In genomic region chr10:30359373-30360206, GRCh38 we compare ENCODE assay signal across 8 cellular contexts. TPM values are rescaled to one million over a fixed set of nuclear protein-coding genes. Genes with fewer than 3 reads are reported as not detected.
DNase-seq lines count a peak whose midpoint lies in the region; ATAC-seq and TF ChIP-seq lines count a peak whose summit lies in the region.

No MANE protein-coding gene starts in this region.

- no peak overlapping the region for H3K27ac ChIP-seq in PC-3 (ENCODE audit: low read length)
- H3K27ac ChIP-seq in neuronal stem cell (replicated peaks; ENCODE audit: low read length): no peak overlapping the region
- no peak overlapping the region for H3K27ac ChIP-seq in upper lobe of left lung

- ATAC-seq in GM18867 (IDR thresholded peaks at IDR 0.05; ENCODE audit: unreplicated experiment): peak; percentile 96
- ATAC-seq in HG03159 (IDR thresholded peaks at IDR 0.05; ENCODE audit: unreplicated experiment): peak; percentile 95
- ATAC-seq in PC-3: peak; percentile 70
- ATAC-seq in activated T-cell treated with anti-CD3 and anti-CD28 coated beads, Interleukin-2, amount 50 U/mL, for 4 hours: peak; percentile 87 to 93
- peak; percentile 71 to 83 for ATAC-seq in upper lobe of left lung (ENCODE audit: low FRiP score in 2 of 2)

- peaks cover 12% of the 10 kb centered on the region for H3K27me3 Mint-ChIP-seq in activated T-cell treated with anti-CD3 and anti-CD28 coated beads, Interleukin-2, amount 50 U/mL, for 4 hours (ENCODE audit: low read depth)

- H3K9me3 Mint-ChIP-seq in activated T-cell treated with anti-CD3 and anti-CD28 coated beads, Interleukin-2, amount 50 U/mL, for 4 hours: no peaks in the 10 kb centered on the region

- H3K9me3 ChIP-seq in PC-3 (ENCODE audit: low read length) (no peaks in the 10 kb centered on the region), neuronal stem cell (replicated peaks in 1 of 2; ENCODE audit: control insufficient read depth in 2 of 2, insufficient read depth in 1 of 2, low read depth in 1 of 2, low read length in 2 of 2) (no peaks in the 10 kb centered on the region), upper lobe of left lung (no peaks in the 10 kb centered on the region)

- H2BK5ac ChIP-seq in neuronal stem cell (ENCODE audit: low read length): no peak overlapping the region

- H2BK12ac ChIP-seq in neuronal stem cell (ENCODE audit: low read length): no peak overlapping the region

- H3F3A ChIP-seq in PC-3 (ENCODE audit: low read length, unreplicated experiment): no peaks in the 10 kb centered on the region

- H3K79me1 ChIP-seq in neuronal stem cell (ENCODE audit: low read depth, low read length): peaks cover 1% of the 10 kb centered on the region

- no peak for TF ChIP-seq POLR2A in upper lobe of left lung (IDR thresholded peaks at IDR 0.05)

- POLR2A ChIA-PET in PC-3 (lab: Charles Lee; ENCODE audit: unreplicated experiment): interaction anchor here (0.7 kb wide), 1 partner anchor 19 kb away, joined by 3 read pairs; no protein-coding TSS in a partner anchor

- H3K4me1 ChIP-seq in PC-3 (ENCODE audit: insufficient read depth, low read length) (peaks cover 4% of the 10 kb centered on the region), neuronal stem cell (ENCODE audit: control insufficient read depth in 2 of 2, insufficient read depth in 1 of 2, low read depth in 1 of 2, low read length in 2 of 2) (peaks cover 4 to 6% of the 10 kb centered on the region in 2 donors), upper lobe of left lung (peaks cover 5 to 8% (median 6%) of the 10 kb centered on the region in 4 donors)

- H3K18ac ChIP-seq in neuronal stem cell (ENCODE audit: low read length): peak overlapping the region; percentile 65

- H3K36me3 Mint-ChIP-seq in activated T-cell treated with anti-CD3 and anti-CD28 coated beads, Interleukin-2, amount 50 U/mL, for 4 hours (ENCODE audit: insufficient read depth): no peaks in the 10 kb centered on the region

- WGBS in neuronal stem cell (ENCODE audit: extremely low coverage in 2 of 2, insufficient read length in 2 of 2, insufficient replicate concordance in 1 of 2), 2 donors: no CpG with 5 or more reads among the region's 8 CpGs
- 46 to 56% methylated on average over 8 of the region's 8 CpGs for WGBS in upper lobe of left lung, 2 donors

- H3K4me3 Mint-ChIP-seq in activated T-cell treated with anti-CD3 and anti-CD28 coated beads, Interleukin-2, amount 50 U/mL, for 4 hours: no peak overlapping the region

- no peaks in the 10 kb centered on the region for H3K36me3 ChIP-seq in PC-3 (ENCODE audit: low read depth, low read length)
- no peaks in the 10 kb centered on the region for H3K36me3 ChIP-seq in neuronal stem cell (replicated peaks in 1 of 2; ENCODE audit: control insufficient read depth in 2 of 2, insufficient read depth in 2 of 2, low read length in 2 of 2)
- H3K36me3 ChIP-seq in upper lobe of left lung: no peaks in the 10 kb centered on the region

- H3K4ac ChIP-seq in neuronal stem cell (ENCODE audit: low read length): no peak overlapping the region

- BruUV-seq in PC-3 (replicated peaks; lab: Mats Ljungman, UMichigan): no TSS peak

- peak overlapping the region; percentile 81 for H3K23ac ChIP-seq in neuronal stem cell (ENCODE audit: low read depth, low read length, poor library complexity)

- no peak for TF ChIP-seq EP300 in upper lobe of left lung (IDR thresholded peaks at IDR 0.05)

- no peaks in the 10 kb centered on the region for H3K79me2 ChIP-seq in PC-3 (ENCODE audit: low read length)

- H4K8ac ChIP-seq in neuronal stem cell (ENCODE audit: low read depth, low read length): no peak overlapping the region

- intact Hi-C loops in PC-3 (cut with micrococcal nuclease): no loop called here

- no peak overlapping the region for H4K91ac ChIP-seq in neuronal stem cell (ENCODE audit: low read depth, low read length, poor library complexity)

- no peak overlapping the region for H3K4me2 ChIP-seq in PC-3 (ENCODE audit: low read length)
- H3K4me2 ChIP-seq in neuronal stem cell (ENCODE audit: insufficient read depth, low read length, poor library complexity, severe bottlenecking): no peak overlapping the region

- no peak overlapping the region for H2BK15ac ChIP-seq in neuronal stem cell (ENCODE audit: low read length)

- no peak overlapping the region for H2BK120ac ChIP-seq in neuronal stem cell (ENCODE audit: low read depth, low read length)

- H3K4me3 ChIP-seq in PC-3 (ENCODE audit: low read length) (no peak overlapping the region), fibroblast of villous mesenchyme (ENCODE audit: low read depth, low read length) (no peak overlapping the region), neuronal stem cell (ENCODE audit: low read length in 2 of 2) (no peak overlapping the region), upper lobe of left lung (no peak overlapping the region)

- no peaks in the 10 kb centered on the region for H4K20me1 ChIP-seq in PC-3 (ENCODE audit: low read length)

- TF ChIP-seq CTCF in PC-3 (conservative IDR thresholded peaks at IDR 0.05; ENCODE audit: low read depth, low read length) (peak; percentile 83), fibroblast of villous mesenchyme (IDR thresholded peaks at IDR 0.05; ENCODE audit: insufficient read depth, low read depth, low read length) (peak; percentile 93), upper lobe of left lung (IDR thresholded peaks at IDR 0.05) (peak; percentile 69 to 82 (median 77))

- H3K27me3 ChIP-seq in PC-3 (ENCODE audit: low read length): no peaks in the 10 kb centered on the region
- H3K27me3 ChIP-seq in neuronal stem cell (ENCODE audit: control insufficient read depth in 3 of 3, insufficient read depth in 3 of 3, low read depth in 1 of 3, low read length in 3 of 3): peaks cover 0 to 22% (median 0%) of the 10 kb centered on the region in 3 experiments
- H3K27me3 ChIP-seq in upper lobe of left lung: no peaks in the 10 kb centered on the region

- H3K14ac ChIP-seq in neuronal stem cell (ENCODE audit: low read length): no peak overlapping the region

- H3K9ac ChIP-seq in PC-3 (ENCODE audit: low read length): no peak overlapping the region
- no peak overlapping the region for H3K9ac ChIP-seq in neuronal stem cell (ENCODE audit: low read depth, low read length, poor library complexity)

- no peaks in the 10 kb centered on the region for H3K9me2 ChIP-seq in PC-3 (replicated peaks; ENCODE audit: low read length)

- DNase-seq in Ammon's horn (ENCODE audit: low spot score) (peak; percentile 54), PC-3 (peak; percentile 56), fibroblast of villous mesenchyme (ENCODE audit: low read depth) (peak; percentile 49), neuronal stem cell (ENCODE audit: low spot score) (peak; percentile 61), upper lobe of left lung (peak; percentile 60 to 69)
- peak; percentile 43 for DNase-seq in activated T-cell treated with anti-CD3 and anti-CD28 coated beads, Interleukin-2, amount 50 U/mL, for 4 hours

- peak overlapping the region; percentile 32 for H2AK5ac ChIP-seq in neuronal stem cell (ENCODE audit: low read depth, low read length)

- CTCF ChIA-PET in PC-3 (lab: Charles Lee): interaction anchor here (0.6 to 1.4 kb wide), 3 partner anchors 13 to 232 kb away, joined by 3 to 6 read pairs (median 4); no protein-coding TSS in a partner anchor

- no peaks in the 10 kb centered on the region for H3K4me1 Mint-ChIP-seq in activated T-cell treated with anti-CD3 and anti-CD28 coated beads, Interleukin-2, amount 50 U/mL, for 4 hours (ENCODE audit: low read depth)

- H2AFZ ChIP-seq in PC-3 (ENCODE audit: low read length): no peak overlapping the region
- H2AFZ ChIP-seq in neuronal stem cell (ENCODE audit: low read length): peak overlapping the region; percentile 3

RNA-seq across cellular contexts. Expression of gene MTPAP, which starts 10.5 kb away (rescaled TPM):
- total RNA-seq in PC-3 (2014; rRNA removed) (7.5 and 15.7 TPM in 2 replicates), fibroblast of villous mesenchyme (10.6 and 17.7 TPM in 2 replicates), upper lobe of left lung (10 to 100 TPM in 4 of 6 donors, 1 to 10 TPM in 2; 3.8 to 21.8 (median 14.5) TPM)
- total RNA-seq in activated T-cell treated with anti-CD3 and anti-CD28 coated beads, Interleukin-2, amount 50 U/mL, for 4 hours: 10 to 100 TPM; 47.6 to 49.3 (median 48.4) TPM
- 15.9 TPM for polyA plus RNA-seq in neuronal stem cell (2013, experiment 1 of 2)
- 16.9 TPM for polyA plus RNA-seq in neuronal stem cell (2013, experiment 2 of 2)
